Comparison of ENCODE assay signal across 29 cellular contexts in genomic region chr18:28808373-28808772, GRCh38.
DNase-seq lines count a peak whose midpoint lies in the region; FAIRE-seq and TF ChIP-seq lines count a peak whose summit lies in the region.
"Had no signal": no experiment of that assay in that cellular context is flagged by ENCODE, and none has a peak within 500 bp of the region (broad histone marks: within the 10 kb centered on the region; RNA-seq: fewer than 3 reads in every experiment).

No MANE protein-coding gene starts in this region.

- H3K27ac ChIP-seq in HEK293 (ENCODE audit: extremely low read depth, low read depth, low read length), result no peak overlapping the region
- H3K27ac ChIP-seq: 22Rv1; A549; BLaER1; BLaER1 treated with 17β-estradiol and CSF1 and Interleukin-3, amounts not matched to agents 10 nM and 100 nM; C4-2B had no signal

- no peaks in the 10 kb centered on the region for H3K4me1 ChIP-seq in HEK293 (ENCODE audit: control insufficient read depth, insufficient read depth, low read length)
- H3K4me1 ChIP-seq: A549; BE2C; BLaER1; BLaER1 treated with 17β-estradiol and CSF1 and Interleukin-3, amounts not matched to agents 10 nM and 100 nM; Caco-2 had no signal

- H3K9me3 ChIP-seq in HEK293 (ENCODE audit: control insufficient read depth, insufficient read depth, low read depth, low read length), result no peaks in the 10 kb centered on the region
- H3K9me3 ChIP-seq: A549, BE2C, BLaER1, Caco-2 had no signal

- POLR2A ChIA-PET in HEK293 (lab: Yijun Ruan, JAX), result no interaction called here

- CTCF ChIA-PET in HEK293 (lab: Yijun Ruan, JAX), result no interaction called here

- no peak for TF ChIP-seq CTCF in HEK293 (tag by site-specific recombination; IDR thresholded peaks at IDR 0.05)

- no peak overlapping the region for H3K4me3 ChIP-seq in HEK293 (ENCODE audit: low read depth, low read length)
- H3K4me3 ChIP-seq: A549; BLaER1; BLaER1 treated with 17β-estradiol and CSF1 and Interleukin-3, amounts not matched to agents 10 nM and 100 nM had no signal

- no peak for DNase-seq in activated CD4-positive, CD25-positive, alpha-beta regulatory T cell treated with anti-CD3 and anti-CD28 coated beads, Interleukin-2, amount 50 U/mL, for 72 hours
- DNase-seq in AG20443 (ENCODE audit: low spot score), result no peak
- DNase-seq: 8988T; ACHN; AML-193; BE2C; C1 segment of cervical spinal cord; Caco-2; Calu3; CD4-positive, alpha-beta memory T cell; CD4-positive, alpha-beta T cell; CD4-positive, CD25-positive, alpha-beta regulatory T cell; CD8-positive, alpha-beta memory T cell; CD8-positive, alpha-beta T cell; COR-L47; DMS 273 treated with DMSO at 0.1 percent for 48 hours; DMS153; DMS53; DMS79; DMS79 treated with DMSO at 0.1 percent for 48 hours; DND-41; EL had no signal

- FAIRE-seq in A204.1 (lab: Jason Lieb, UNC), result peak; percentile 53
- FAIRE-seq: A549 had no signal

- H3K36me3 ChIP-seq in HEK293 (ENCODE audit: control insufficient read depth in 2 of 2, insufficient read depth in 1 of 2, low read length in 2 of 2), result no peaks in the 10 kb centered on the region
- H3K36me3 ChIP-seq: BE2C; BLaER1; BLaER1 treated with 17β-estradiol and CSF1 and Interleukin-3, amounts not matched to agents 10 nM and 100 nM had no signal

TF ChIP-seq in HEK293, 187 proteins besides CTCF, POLR2A, EP300 and RAD21:
- TF ChIP-seq SETDB1 (IDR thresholded peaks at IDR 0.05; ENCODE audit: insufficient read length, low read length) (peak; percentile 92), GLIS2 (tag by site-specific recombination; IDR thresholded peaks at IDR 0.05) (no peak), ZNF558 (tag by site-specific recombination; IDR thresholded peaks at IDR 0.05) (no peak)
